13 cellular contexts compared by ENCODE assay signal in genomic region chr10:32326680-32327363, GRCh38. TPM values are rescaled to one million over a fixed set of nuclear protein-coding genes. Genes with fewer than 3 reads are reported as not detected.
A peak's percentile ranks its signal among the peaks of the same experiment; 100 is the strongest.
DNase-seq lines count a peak whose midpoint lies in the region; ATAC-seq, FAIRE-seq and TF ChIP-seq lines count a peak whose summit lies in the region.
"Had no signal": no experiment of that assay in that cellular context is flagged by ENCODE, and none has a peak within 500 bp of the region (broad histone marks: within the 10 kb centered on the region; RNA-seq: fewer than 3 reads in every experiment).

No MANE protein-coding gene starts in this region.

- peaks cover 54% of the 10 kb centered on the region for H3K4me1 Mint-ChIP-seq in activated CD4-positive, alpha-beta T cell treated with anti-CD3 and anti-CD28 coated beads, Interleukin-2, amount 10 ng/mL, durations not matched to agents 24 days and 14 days

- H3K27me3 Mint-ChIP-seq in activated CD4-positive, alpha-beta T cell treated with anti-CD3 and anti-CD28 coated beads, Interleukin-2, amount 10 ng/mL, durations not matched to agents 24 days and 14 days: no peaks in the 10 kb centered on the region

- no peak overlapping the region for H3K4me3 Mint-ChIP-seq in activated CD4-positive, alpha-beta T cell treated with anti-CD3 and anti-CD28 coated beads, Interleukin-2, amount 10 ng/mL, durations not matched to agents 24 days and 14 days

- DNase-seq in activated CD4-positive, alpha-beta T cell treated with anti-CD3 and anti-CD28 coated beads, Interleukin-2, amount 10 ng/mL, durations not matched to agents 24 days and 14 days: no peak
- DNase-seq in activated CD4-positive, alpha-beta T cell treated with anti-CD3 and anti-CD28 coated beads for 48 hours: no peak
- peak; percentile 65 for DNase-seq in bronchial epithelial cell (ENCODE audit: low read depth)
- no peak for DNase-seq in dedifferentiated amniotic fluid mesenchymal stem cell (ENCODE audit: extremely low spot score)
- DNase-seq in colonic mucosa: no peak
- no peak for DNase-seq in aorta
- DNase-seq: effector CD4-positive, alpha-beta T cell; NCI-H1105 treated with DMSO at 0.1 percent for 48 hours; NCI-H510A treated with DMSO at 0.1 percent for 48 hours; tibial artery had no signal

- TF ChIP-seq CTCF in bronchial epithelial cell (IDR thresholded peaks at IDR 0.05; ENCODE audit: insufficient read depth, low read length, severe bottlenecking) (no peak), neutrophil (IDR thresholded peaks at IDR 0.05) (no peak), colonic mucosa (IDR thresholded peaks at IDR 0.05) (no peak)

- H3K36me3 Mint-ChIP-seq in activated CD4-positive, alpha-beta T cell treated with anti-CD3 and anti-CD28 coated beads, Interleukin-2, amount 10 ng/mL, durations not matched to agents 24 days and 14 days (ENCODE audit: low read depth): peaks cover 12% of the 10 kb centered on the region

- WGBS in aorta, 2 donors: 64 to 75% methylated on average over 4 of the region's 4 CpGs

- peaks cover 43 to 54% of the 10 kb centered on the region in 2 experiments for H3K4me1 ChIP-seq in neutrophil (ENCODE audit: control insufficient read depth in 1 of 2, insufficient read depth in 1 of 2, low read depth in 1 of 2, low read length in 1 of 2)
- peaks cover 6% of the 10 kb centered on the region for H3K4me1 ChIP-seq in colonic mucosa
- H3K4me1 ChIP-seq in aorta (ENCODE audit: control insufficient read depth in 1 of 2, insufficient read depth in 2 of 2, low read length in 2 of 2): peaks cover 3 to 14% of the 10 kb centered on the region in 2 donors

- intact Hi-C loops in activated CD4-positive, alpha-beta T cell treated with anti-CD3 and anti-CD28 coated beads, Interleukin-2, amount 10 ng/mL, durations not matched to agents 24 days and 14 days (cut with micrococcal nuclease): no loop called here
- intact Hi-C loops in colonic mucosa (cut with DNase I) (no loop called here), aorta (cut with DNase I) (no loop called here)

- no peak overlapping the region for H3K9ac ChIP-seq in colonic mucosa (ENCODE audit: low read depth in 2 of 2, low read length in 2 of 2)

- ATAC-seq in HG03354 (IDR thresholded peaks at IDR 0.05; ENCODE audit: poor library complexity, severe bottlenecking, unreplicated experiment) (peak; percentile 15), aorta (ENCODE audit: low FRiP score) (no peak)
- ATAC-seq: A549 had no signal

- no peaks in the 10 kb centered on the region for H3K27me3 ChIP-seq in bronchial epithelial cell (ENCODE audit: control insufficient read depth, insufficient read depth, low read length)
- no peaks in the 10 kb centered on the region for H3K27me3 ChIP-seq in neutrophil
- no peaks in the 10 kb centered on the region for H3K27me3 ChIP-seq in colonic mucosa
- H3K27me3 ChIP-seq in aorta (ENCODE audit: control insufficient read depth in 1 of 2, insufficient read depth in 2 of 2, low read length in 1 of 2): no peaks in the 10 kb centered on the region
- H3K27me3 ChIP-seq: tibial artery had no signal

- H3K4me3 ChIP-seq in bronchial epithelial cell (ENCODE audit: low read depth, low read length) (no peak overlapping the region), neutrophil (ENCODE audit: low read depth in 1 of 2, low read length in 1 of 2) (no peak overlapping the region), colonic mucosa (no peak overlapping the region), aorta (ENCODE audit: low read length in 2 of 2) (no peak overlapping the region)
- H3K4me3 ChIP-seq: A549, tibial artery had no signal

- H3K27ac Mint-ChIP-seq in activated CD4-positive, alpha-beta T cell treated with anti-CD3 and anti-CD28 coated beads, Interleukin-2, amount 10 ng/mL, durations not matched to agents 24 days and 14 days: peak overlapping the region; percentile 26

- H3K9me3 Mint-ChIP-seq in activated CD4-positive, alpha-beta T cell treated with anti-CD3 and anti-CD28 coated beads, Interleukin-2, amount 10 ng/mL, durations not matched to agents 24 days and 14 days: no peaks in the 10 kb centered on the region

- H3K36me3 ChIP-seq in bronchial epithelial cell (ENCODE audit: control insufficient read depth, insufficient read depth, low read length): peaks cover 2% of the 10 kb centered on the region
- H3K36me3 ChIP-seq in neutrophil: no peaks in the 10 kb centered on the region
- H3K36me3 ChIP-seq in colonic mucosa: no peaks in the 10 kb centered on the region
- no peaks in the 10 kb centered on the region for H3K36me3 ChIP-seq in aorta (ENCODE audit: control insufficient read depth in 1 of 2, insufficient read depth in 2 of 2, low read length in 1 of 2)
- H3K36me3 ChIP-seq: tibial artery had no signal

- FAIRE-seq in bronchial epithelial cell (lab: Jason Lieb, UNC): no peak

- H3K9me3 ChIP-seq in neutrophil: no peaks in the 10 kb centered on the region
- no peaks in the 10 kb centered on the region for H3K9me3 ChIP-seq in colonic mucosa
- H3K9me3 ChIP-seq in aorta (ENCODE audit: control insufficient read depth, low read length): no peaks in the 10 kb centered on the region
- H3K9me3 ChIP-seq: A549, tibial artery had no signal

- H3K27ac ChIP-seq in neutrophil (peak overlapping the region; percentile 26), colonic mucosa (no peak overlapping the region), aorta (ENCODE audit: low read depth in 1 of 2, low read length in 2 of 2) (no peak overlapping the region)
- H3K27ac ChIP-seq: A549, tibial artery had no signal

RNA-seq across cellular contexts. Expression of gene EPC1, which starts 20.1 kb away (rescaled TPM):
- 32.3 and 34.3 TPM in 2 replicates for total RNA-seq in activated CD4-positive, alpha-beta T cell treated with anti-CD3 and anti-CD28 coated beads, Interleukin-2, amount 10 ng/mL, durations not matched to agents 24 days and 14 days
- total RNA-seq in bronchial epithelial cell: 12.6 and 20.5 TPM in 2 replicates
- total RNA-seq in colonic mucosa: 10 to 100 TPM; 24.5 to 30.9 TPM
- 10 to 100 TPM; 42.4 to 53.9 TPM for total RNA-seq in aorta
- 10 to 100 TPM; 15.9 to 21.8 TPM for polyA plus RNA-seq in aorta
